9 cellular contexts compared by ENCODE assay signal in the genomic region with DNA sequence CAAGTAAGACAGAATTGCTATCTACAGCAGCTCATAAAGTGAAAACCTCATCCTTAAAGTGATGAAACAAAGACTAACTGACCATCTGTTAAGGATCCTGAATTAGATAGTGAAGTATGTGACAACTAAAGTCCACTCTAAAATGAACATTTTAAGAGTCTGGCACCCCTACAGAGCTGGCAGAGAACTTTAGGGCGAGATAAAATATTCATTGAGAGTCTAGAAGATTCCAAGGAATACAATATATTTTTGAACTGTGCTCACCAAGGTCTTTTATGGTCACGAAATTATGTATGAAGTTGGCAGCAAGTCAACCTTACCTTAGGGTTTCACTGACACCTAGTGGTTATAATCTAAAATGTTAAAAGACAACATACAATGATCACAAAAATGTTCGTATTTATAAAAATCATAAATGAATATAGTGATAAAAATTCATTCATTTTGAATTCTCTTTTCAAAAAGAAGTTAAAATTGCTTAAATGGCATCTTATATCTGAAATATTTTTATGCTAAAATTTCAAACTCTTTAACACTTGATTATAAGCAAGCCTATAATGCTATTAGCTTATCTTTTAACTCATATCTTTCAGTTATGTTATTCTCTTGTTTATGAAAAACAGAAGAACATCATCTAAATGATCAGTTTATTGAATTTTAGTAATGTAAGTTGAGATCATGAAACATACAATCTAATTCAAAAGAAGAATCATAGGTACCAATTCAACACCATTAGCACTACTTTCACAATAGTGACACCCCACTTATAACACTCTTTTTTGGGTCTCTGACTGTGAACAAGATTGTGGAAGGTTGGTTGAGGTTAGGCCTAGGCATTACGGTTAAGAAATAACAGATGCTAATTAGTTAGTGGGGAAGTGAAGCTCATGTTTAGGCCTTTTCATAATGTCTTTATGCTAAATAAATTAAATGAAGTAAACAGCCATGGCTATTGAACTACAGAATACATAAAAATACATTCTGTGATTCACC. TPM values are rescaled to one million over a fixed set of nuclear protein-coding genes. Genes with fewer than 3 reads are reported as not detected.
DNase-seq lines count a peak whose midpoint lies in the region; ATAC-seq, FAIRE-seq and TF ChIP-seq lines count a peak whose summit lies in the region.
"Had no signal": no experiment of that assay in that cellular context is flagged by ENCODE, and none has a peak within 500 bp of the region (broad histone marks: within the 10 kb centered on the region; RNA-seq: fewer than 3 reads in every experiment).

No MANE protein-coding gene starts in this region.

- no peaks in the 10 kb centered on the region for H3K4me1 Mint-ChIP-seq in activated naive CD4-positive, alpha-beta T cell treated with anti-CD3 and anti-CD28 coated beads for 36 hours (ENCODE audit: low read depth)
- peaks cover 5% of the 10 kb centered on the region for H3K4me1 Mint-ChIP-seq in activated T-helper 2 cell treated with anti-CD3 and anti-CD28 coated beads, Interferon-gamma antibody, Interleukin-2, Interleukin-4, amounts not matched to agents 10 μg/mL and 5 μg/mL and 100 μg/mL, durations not matched to agents 14 hours and 24 hours and 36 hours (ENCODE audit: low read depth)

- CTCF ChIA-PET in GM10248 (lab: Yijun Ruan, JAX) = interaction anchor here (0.7 to 8.3 kb wide), 44 partner anchors 8 to 946 kb away, joined by 3 to 67 read pairs (median 4); a partner anchor contains a TSS
- CTCF ChIA-PET in activated naive CD4-positive, alpha-beta T cell treated with anti-CD3 and anti-CD28 coated beads for 36 hours (lab: Charles Lee) = interaction anchor here (0.6 to 4.0 kb wide), 30 partner anchors 12 to 758 kb away, joined by 3 to 18 read pairs (median 4); a partner anchor contains a TSS

- peak; percentile 47 for DNase-seq in GM10248 (ENCODE audit: extremely low spot score)
- DNase-seq in NCI-H2171 treated with DMSO at 0.1 percent for 48 hours (lab: John Stamatoyannopoulos, UW) = peak; percentile 74
- peak; percentile 68 for DNase-seq in amniotic epithelial cell (ENCODE audit: low read depth)
- DNase-seq in left ventricle myocardium superior = no peak
- peak; percentile 8 for DNase-seq in skeletal muscle cell (ENCODE audit: low read depth)
- DNase-seq in activated naive CD4-positive, alpha-beta T cell treated with anti-CD3 and anti-CD28 coated beads for 36 hours = no peak
- no peak for DNase-seq in activated T-helper 2 cell treated with anti-CD3 and anti-CD28 coated beads, Interferon-gamma antibody, Interleukin-2, Interleukin-4, amounts not matched to agents 10 μg/mL and 5 μg/mL and 100 μg/mL, durations not matched to agents 14 hours and 24 hours and 36 hours (ENCODE audit: low spot score)

- intact Hi-C loops in left ventricle myocardium superior (cut with micrococcal nuclease) = loop anchor here (5.0 kb wide), 1 partner anchor 265 kb away; no protein-coding TSS in a partner anchor
- intact Hi-C loops in activated naive CD4-positive, alpha-beta T cell treated with anti-CD3 and anti-CD28 coated beads for 36 hours (cut with micrococcal nuclease) = loop anchor here (1.0 to 5.0 kb wide), 6 partner anchors 156 to 760 kb away; no protein-coding TSS in a partner anchor
- intact Hi-C loops in activated T-helper 2 cell treated with anti-CD3 and anti-CD28 coated beads, Interferon-gamma antibody, Interleukin-2, Interleukin-4, amounts not matched to agents 10 μg/mL and 5 μg/mL and 100 μg/mL, durations not matched to agents 14 hours and 24 hours and 36 hours (cut with micrococcal nuclease) = loop anchor here (1.0 to 5.0 kb wide), 4 partner anchors 179 to 268 kb away; no protein-coding TSS in a partner anchor

- no peak overlapping the region for H3K27ac Mint-ChIP-seq in activated naive CD4-positive, alpha-beta T cell treated with anti-CD3 and anti-CD28 coated beads for 36 hours
- H3K27ac Mint-ChIP-seq in activated T-helper 2 cell treated with anti-CD3 and anti-CD28 coated beads, Interferon-gamma antibody, Interleukin-2, Interleukin-4, amounts not matched to agents 10 μg/mL and 5 μg/mL and 100 μg/mL, durations not matched to agents 14 hours and 24 hours and 36 hours = no peak overlapping the region
- H3K27ac Mint-ChIP-seq: dendritic cell treated with granulocyte-macrophage colony-stimulating factor and Interleukin-4, amounts not matched to agents 40 ng/mL and 50 ng/mL, for 4 days had no signal

- ATAC-seq in left ventricle myocardium superior = peak; percentile 51

- FAIRE-seq in A204.1 (lab: Jason Lieb, UNC) = peak; percentile 98

- H3K9me3 Mint-ChIP-seq in activated naive CD4-positive, alpha-beta T cell treated with anti-CD3 and anti-CD28 coated beads for 36 hours = peaks cover 10% of the 10 kb centered on the region
- H3K9me3 Mint-ChIP-seq in activated T-helper 2 cell treated with anti-CD3 and anti-CD28 coated beads, Interferon-gamma antibody, Interleukin-2, Interleukin-4, amounts not matched to agents 10 μg/mL and 5 μg/mL and 100 μg/mL, durations not matched to agents 14 hours and 24 hours and 36 hours = peaks cover 14% of the 10 kb centered on the region

- H3K27me3 Mint-ChIP-seq in activated naive CD4-positive, alpha-beta T cell treated with anti-CD3 and anti-CD28 coated beads for 36 hours (ENCODE audit: low read depth) = no peaks in the 10 kb centered on the region
- H3K27me3 Mint-ChIP-seq in activated T-helper 2 cell treated with anti-CD3 and anti-CD28 coated beads, Interferon-gamma antibody, Interleukin-2, Interleukin-4, amounts not matched to agents 10 μg/mL and 5 μg/mL and 100 μg/mL, durations not matched to agents 14 hours and 24 hours and 36 hours (ENCODE audit: low read depth) = no peaks in the 10 kb centered on the region
- H3K27me3 Mint-ChIP-seq: dendritic cell treated with granulocyte-macrophage colony-stimulating factor and Interleukin-4, amounts not matched to agents 40 ng/mL and 50 ng/mL, for 4 days had no signal

- POLR2A ChIA-PET in GM10248 (lab: Yijun Ruan, JAX) = no interaction called here

- peak; percentile 39 for TF ChIP-seq CTCF in GM10248 (IDR thresholded peaks at IDR 0.05; ENCODE audit: control extremely low read depth, extremely low read depth, low read depth, missing control alignments)

- H3K4me3 ChIP-seq in skeletal muscle cell (ENCODE audit: low read depth, low read length) = no peak overlapping the region

- H3K4me3 Mint-ChIP-seq in activated naive CD4-positive, alpha-beta T cell treated with anti-CD3 and anti-CD28 coated beads for 36 hours = no peak overlapping the region
- H3K4me3 Mint-ChIP-seq in activated T-helper 2 cell treated with anti-CD3 and anti-CD28 coated beads, Interferon-gamma antibody, Interleukin-2, Interleukin-4, amounts not matched to agents 10 μg/mL and 5 μg/mL and 100 μg/mL, durations not matched to agents 14 hours and 24 hours and 36 hours (ENCODE audit: low read depth) = no peak overlapping the region
- H3K4me3 Mint-ChIP-seq: dendritic cell treated with granulocyte-macrophage colony-stimulating factor and Interleukin-4, amounts not matched to agents 40 ng/mL and 50 ng/mL, for 4 days had no signal

- peaks cover 5% of the 10 kb centered on the region for H3K36me3 Mint-ChIP-seq in activated naive CD4-positive, alpha-beta T cell treated with anti-CD3 and anti-CD28 coated beads for 36 hours (ENCODE audit: low read depth)
- H3K36me3 Mint-ChIP-seq in activated T-helper 2 cell treated with anti-CD3 and anti-CD28 coated beads, Interferon-gamma antibody, Interleukin-2, Interleukin-4, amounts not matched to agents 10 μg/mL and 5 μg/mL and 100 μg/mL, durations not matched to agents 14 hours and 24 hours and 36 hours (ENCODE audit: low read depth) = peaks cover 10% of the 10 kb centered on the region

RNA-seq across cellular contexts. Expression of a gene that starts 27.5 kb away (rescaled TPM):
- total RNA-seq in left ventricle myocardium superior = 12.1 TPM
- total RNA-seq in activated naive CD4-positive, alpha-beta T cell treated with anti-CD3 and anti-CD28 coated beads for 36 hours = 1 to 10 TPM; 3.0 to 3.2 TPM
- total RNA-seq in activated T-helper 2 cell treated with anti-CD3 and anti-CD28 coated beads, Interferon-gamma antibody, Interleukin-2, Interleukin-4, amounts not matched to agents 10 μg/mL and 5 μg/mL and 100 μg/mL, durations not matched to agents 14 hours and 24 hours and 36 hours = 4.9 and 5.1 TPM in 2 replicates

Comparison
In these comparisons a context has a peak if more than half of its experiments do, and no peak if none do; other contexts are left out.
1. DNase-seq: peak in GM10248 (single experiment), NCI-H2171 treated with DMSO at 0.1 percent for 48 hours (single experiment), amniotic epithelial cell (single experiment) and skeletal muscle cell (single experiment); none in left ventricle myocardium superior (single experiment), activated naive CD4-positive, alpha-beta T cell treated with anti-CD3 and anti-CD28 coated beads for 36 hours (single experiment) and activated T-helper 2 cell treated with anti-CD3 and anti-CD28 coated beads, Interferon-gamma antibody, Interleukin-2, Interleukin-4, amounts not matched to agents 10 μg/mL and 5 μg/mL and 100 μg/mL, durations not matched to agents 14 hours and 24 hours and 36 hours (single experiment).